In the genomic region with DNA sequence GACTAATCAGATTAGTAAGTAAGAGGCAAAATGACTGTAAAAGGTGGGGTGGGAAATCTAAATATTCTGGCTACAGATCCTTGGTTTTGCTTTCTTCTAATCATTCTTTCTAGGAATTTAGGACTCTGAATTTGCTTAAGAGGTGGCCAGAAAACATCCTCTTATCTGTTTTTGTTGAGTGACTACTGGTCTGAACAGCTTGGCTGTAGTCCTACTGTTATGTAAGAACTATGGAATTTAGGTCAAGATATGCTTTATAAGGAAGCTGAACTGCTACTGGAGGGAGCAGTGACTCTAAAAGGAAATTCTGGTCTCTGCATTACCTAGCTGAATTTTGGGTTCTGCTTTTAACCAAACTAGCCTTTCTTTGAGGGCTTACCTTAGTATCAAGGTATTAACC, we compare ENCODE assay signal across 8 cellular contexts. TPM values are rescaled to one million over a fixed set of nuclear protein-coding genes. Genes with fewer than 3 reads are reported as not detected.
DNase-seq lines count a peak whose midpoint lies in the region; ATAC-seq and TF ChIP-seq lines count a peak whose summit lies in the region.

No MANE protein-coding gene starts in this region.

- H3K4me3 Mint-ChIP-seq in Caco-2 (ENCODE audit: unreplicated experiment): no peak overlapping the region
- no peak overlapping the region for H3K4me3 Mint-ChIP-seq in activated naive CD8-positive, alpha-beta T cell treated with anti-CD3 and anti-CD28 coated beads for 36 hours

- POLR2A ChIA-PET in Caco-2 (lab: Charles Lee): no interaction called here

- CTCF ChIA-PET in Caco-2 (lab: Charles Lee): interaction anchor here (0.6 to 1.1 kb wide), 2 partner anchors 35 to 54 kb away, joined by 3 read pairs; no protein-coding TSS in a partner anchor

- H3K27me3 ChIP-seq in Caco-2 (replicated peaks; ENCODE audit: control insufficient read depth, insufficient read depth, low read length) (no peaks in the 10 kb centered on the region), psoas muscle (ENCODE audit: insufficient read depth in 3 of 3, low read length in 2 of 3) (no peaks in the 10 kb centered on the region)

- H3K9ac ChIP-seq in SK-N-MC (ENCODE audit: insufficient read length): no peak overlapping the region

- no TSS peak for BruUV-seq in Caco-2 (replicated peaks; lab: Mats Ljungman, UMichigan)

- TF ChIP-seq CTCF in Caco-2 (IDR thresholded peaks at IDR 0.05; ENCODE audit: insufficient read depth in 1 of 2, low read depth in 1 of 2, low read length in 1 of 2, severe bottlenecking in 1 of 2, unreplicated experiment in 1 of 2) (no peak), foreskin fibroblast (IDR thresholded peaks at IDR 0.05; ENCODE audit: low read depth, low read length) (no peak), psoas muscle (IDR thresholded peaks at IDR 0.05) (no peak)

- H3K4me1 Mint-ChIP-seq in Caco-2 (ENCODE audit: low read depth, unreplicated experiment): peaks cover 10% of the 10 kb centered on the region
- no peaks in the 10 kb centered on the region for H3K4me1 Mint-ChIP-seq in activated naive CD8-positive, alpha-beta T cell treated with anti-CD3 and anti-CD28 coated beads for 36 hours

- H3K9me3 Mint-ChIP-seq in Caco-2 (ENCODE audit: unreplicated experiment): no peaks in the 10 kb centered on the region
- no peaks in the 10 kb centered on the region for H3K9me3 Mint-ChIP-seq in activated naive CD8-positive, alpha-beta T cell treated with anti-CD3 and anti-CD28 coated beads for 36 hours

- no peaks in the 10 kb centered on the region for H3K27me3 Mint-ChIP-seq in Caco-2 (ENCODE audit: insufficient read depth, unreplicated experiment)
- H3K27me3 Mint-ChIP-seq in activated naive CD8-positive, alpha-beta T cell treated with anti-CD3 and anti-CD28 coated beads for 36 hours: no peaks in the 10 kb centered on the region

- H3K4me1 ChIP-seq in Caco-2: peaks cover 17% of the 10 kb centered on the region
- H3K4me1 ChIP-seq in psoas muscle: peaks cover 35% of the 10 kb centered on the region

- peaks cover 3% of the 10 kb centered on the region; the same call in 1 of the 2 replicates for H3K36me3 ChIP-seq in Caco-2 (ENCODE audit: control insufficient read depth, insufficient read depth, low read length)
- H3K36me3 ChIP-seq in SK-N-MC (ENCODE audit: insufficient read depth, low read length): peaks cover 66% of the 10 kb centered on the region
- peaks cover 0 to 46% of the 10 kb centered on the region in 2 donors for H3K36me3 ChIP-seq in psoas muscle (ENCODE audit: insufficient read depth in 1 of 2, low read depth in 1 of 2)

- H3K36me3 Mint-ChIP-seq in Caco-2 (ENCODE audit: insufficient read depth, unreplicated experiment): peaks cover 57% of the 10 kb centered on the region
- peaks cover 17% of the 10 kb centered on the region for H3K36me3 Mint-ChIP-seq in activated naive CD8-positive, alpha-beta T cell treated with anti-CD3 and anti-CD28 coated beads for 36 hours

- peak overlapping the region; percentile 34 for H3K27ac Mint-ChIP-seq in Caco-2 (ENCODE audit: unreplicated experiment)
- H3K27ac Mint-ChIP-seq in activated naive CD8-positive, alpha-beta T cell treated with anti-CD3 and anti-CD28 coated beads for 36 hours: no peak overlapping the region

- ATAC-seq in psoas muscle: peak; percentile 45 to 74 (median 62)

- H3K9me3 ChIP-seq in Caco-2: no peaks in the 10 kb centered on the region
- H3K9me3 ChIP-seq in SK-N-MC (ENCODE audit: low read depth, low read length): no peaks in the 10 kb centered on the region
- no peaks in the 10 kb centered on the region for H3K9me3 ChIP-seq in psoas muscle

- peak in 1 of 2 experiments; percentile 7 for DNase-seq in Caco-2
- no peak for DNase-seq in SK-N-MC (ENCODE audit: low read depth, low spot score)
- DNase-seq in foreskin fibroblast: peak; percentile 23 to 52
- no peak for DNase-seq in psoas muscle
- DNase-seq in COLO668 (lab: John Stamatoyannopoulos, UW; ENCODE audit: unreplicated experiment): no peak
- DNase-seq in activated naive CD8-positive, alpha-beta T cell treated with anti-CD3 and anti-CD28 coated beads for 36 hours: no peak
- no peak for DNase-seq in MV-4-11 (lab: John Stamatoyannopoulos, UW)
- DNase-seq in stimulated activated CD4-positive, alpha-beta T cell treated with anti-CD3 and anti-CD28 coated beads, Interleukin-2, amount 100 ng/mL, for 48 hours: no peak

- H3K4me3 ChIP-seq in Caco-2 (ENCODE audit: low read depth, low read length) (no peak overlapping the region), SK-N-MC (no peak overlapping the region), foreskin fibroblast (ENCODE audit: low read depth in 1 of 2, low read length in 2 of 2) (no peak overlapping the region), psoas muscle (no peak overlapping the region)

- peak overlapping the region; percentile 60; the same call in 1 of the 2 replicates for H3K27ac ChIP-seq in SK-N-MC
- H3K27ac ChIP-seq in psoas muscle: peak overlapping the region; percentile 51

- intact Hi-C loops in Caco-2 (cut with micrococcal nuclease; ENCODE audit: unreplicated experiment): loop anchor here (2.0 kb wide), 1 partner anchor 177 kb away; no protein-coding TSS in a partner anchor
- intact Hi-C loops in psoas muscle (cut with DNase I): loop anchor here in 1 of 2 donors (5.0 kb wide), 1 partner anchor 35 kb away; no protein-coding TSS in a partner anchor

RNA-seq across cellular contexts. Expression of gene CSPG5, which starts 33.5 kb away (rescaled TPM):
- total RNA-seq in Caco-2 (2022) (0.67 and 0.77 TPM in 2 replicates), psoas muscle (1 to 10 TPM in 1 of 4 donors, under 1 TPM in 3; 0.18 to 1.1 (median 0.35) TPM)
- polyA plus RNA-seq in psoas muscle: under 1 TPM in 2 of 3 donors, not detected in 1; 0.21 to 0.25 TPM
- under 1 TPM; 0.54 to 0.56 TPM for total RNA-seq in activated naive CD8-positive, alpha-beta T cell treated with anti-CD3 and anti-CD28 coated beads for 36 hours

Comparison
In these comparisons a context has a peak if more than half of its experiments do, and no peak if none do; other contexts are left out.
1. DNase-seq: peak in foreskin fibroblast (2 of 2); none in SK-N-MC (single experiment), psoas muscle (0 of 2), COLO668 (single experiment), activated naive CD8-positive, alpha-beta T cell treated with anti-CD3 and anti-CD28 coated beads for 36 hours (single experiment), MV-4-11 (single experiment) and stimulated activated CD4-positive, alpha-beta T cell treated with anti-CD3 and anti-CD28 coated beads, Interleukin-2, amount 100 ng/mL, for 48 hours (0 of 2).